Comparison of ENCODE assay signal across 8 cellular contexts in the genomic region with DNA sequence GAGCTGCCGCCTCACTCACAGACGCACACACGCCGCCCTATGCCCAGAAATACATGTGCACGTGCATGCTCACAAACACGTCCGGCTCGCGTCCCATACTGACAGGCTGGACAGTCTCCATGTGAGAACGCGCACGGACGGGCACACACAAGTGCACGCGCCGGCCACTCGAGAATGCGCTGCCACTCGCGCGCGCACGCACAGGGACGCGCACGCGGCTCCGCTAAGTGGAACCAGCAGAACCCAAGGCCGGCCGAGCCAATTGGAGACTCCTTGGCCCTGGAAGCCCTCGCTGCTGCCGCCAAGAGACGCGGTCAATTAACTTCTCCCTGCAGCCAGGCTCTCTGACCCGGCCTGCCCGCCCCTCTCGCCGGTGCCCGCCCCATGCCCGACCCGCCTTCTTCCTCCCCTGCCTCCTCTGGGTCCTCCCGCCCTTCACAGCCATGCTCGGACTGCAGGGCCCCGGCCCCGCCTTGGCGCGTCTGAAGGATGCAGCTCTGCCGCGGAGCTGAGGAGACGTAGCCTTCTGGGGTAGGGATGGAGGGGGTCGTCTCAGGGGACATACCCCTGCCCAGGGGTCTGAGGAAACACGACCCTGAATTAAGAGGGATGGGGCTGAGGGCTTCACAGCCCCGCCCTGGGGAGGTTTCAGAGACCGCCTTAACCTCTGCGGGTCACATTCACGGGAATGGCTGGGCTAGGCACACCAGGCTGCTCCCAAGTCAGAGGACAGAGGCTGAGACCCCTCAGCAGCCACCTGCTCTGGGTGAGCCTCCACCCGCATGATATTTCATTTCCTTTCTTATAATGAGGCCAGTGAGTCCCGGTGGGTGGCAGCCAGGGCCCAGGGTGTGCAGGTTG. TPM values are rescaled to one million over a fixed set of nuclear protein-coding genes. Genes with fewer than 3 reads are reported as not detected.
DNase-seq lines count a peak whose midpoint lies in the region; ATAC-seq lines count a peak whose summit lies in the region.

No MANE protein-coding gene starts in this region.

- peak; percentile 50 for ATAC-seq in GM18511 (IDR thresholded peaks at IDR 0.05; ENCODE audit: unreplicated experiment)
- no peak for ATAC-seq in activated CD4-positive, CD25-positive, alpha-beta regulatory T cell treated with anti-CD3 and anti-CD28 coated beads, Interleukin-2, amount 50 U/mL, for 24 hours

- DNase-seq in AG08396 (ENCODE audit: low spot score) (peak; percentile 89), RPMI7951 (ENCODE audit: low read depth) (peak; percentile 73), dermis microvascular lymphatic vessel endothelial cell (ENCODE audit: low read depth in 2 of 2) (peak; percentile 23 to 70)
- DNase-seq in stimulated activated CD8-positive, alpha-beta memory T cell treated with anti-CD3 and anti-CD28 coated beads, Interleukin-4, amount 100 ng/mL, for 48 hours = peak; percentile 38
- DNase-seq in effector CD8-positive, alpha-beta T cell (lab: John Stamatoyannopoulos, UW) = no peak

- no peaks in the 10 kb centered on the region for H3K27me3 ChIP-seq in layer of hippocampus (ENCODE audit: control insufficient read depth, insufficient read depth, low read length)

- peak overlapping the region; percentile 24 for H3K27ac ChIP-seq in layer of hippocampus (ENCODE audit: low read depth, low read length)

RNA-seq across cellular contexts. Expression of a gene that starts 15.0 kb away (rescaled TPM):
- not detected in 2 replicates for total RNA-seq in RPMI7951 (2014; rRNA removed; shearing (Covaris generic))
- total RNA-seq in dermis microvascular lymphatic vessel endothelial cell = under 0.01 and 0.13 TPM in 2 replicates

RNA-seq across cellular contexts. Expression of a gene that starts 29.3 kb away (rescaled TPM):
- total RNA-seq in RPMI7951 (2014; rRNA removed; shearing (Covaris generic)) = not detected in 2 replicates
- total RNA-seq in dermis microvascular lymphatic vessel endothelial cell = 0.13 TPM in 1 of 2 replicates, not detected in the other
